8 cellular contexts compared by ENCODE assay signal in genomic region chr16:51762081-51762995, GRCh38.
DNase-seq lines count a peak whose midpoint lies in the region; ATAC-seq and TF ChIP-seq lines count a peak whose summit lies in the region.

No MANE protein-coding gene starts in this region.

- H3K9me3 ChIP-seq in T-helper 17 cell (ENCODE audit: control insufficient read depth, low read length, poor library complexity, severe bottlenecking): no peaks in the 10 kb centered on the region

- no peak overlapping the region for H3K4me3 ChIP-seq in GM12875 (ENCODE audit: low read depth, low read length)

- TF ChIP-seq CTCF in GM12875 (IDR thresholded peaks at IDR 0.05; ENCODE audit: borderline replicate concordance, insufficient read depth, low read depth, low read length): peak; percentile 91

- H3K27ac Mint-ChIP-seq in T-helper 17 cell: no peak overlapping the region

- H3K36me3 Mint-ChIP-seq in T-helper 17 cell (ENCODE audit: low read depth): no peaks in the 10 kb centered on the region

- H3K4me1 Mint-ChIP-seq in T-helper 17 cell: no peaks in the 10 kb centered on the region

- H3K4me3 Mint-ChIP-seq in T-helper 17 cell: no peak overlapping the region

- DNase-seq in A172 (ENCODE audit: low spot score) (peak; percentile 69), NCI-H1092 treated with DMSO at 0.1 percent for 48 hours (lab: John Stamatoyannopoulos, UW) (peak; percentile 84), T-helper 17 cell (peak in 2 of 3 donors; percentile 5 to 16), cerebellum (ENCODE audit: low spot score) (peak; percentile 12), left lobe of liver (ENCODE audit: low spot score) (peak; percentile 82)
- DNase-seq in stimulated activated CD8-positive, alpha-beta memory T cell treated with anti-CD3 and anti-CD28 coated beads, Interleukin-15, amount 100 ng/mL, for 1 hour (ENCODE audit: low read depth): peak; percentile 2

- peaks cover 5% of the 10 kb centered on the region for H3K27me3 Mint-ChIP-seq in T-helper 17 cell

- ATAC-seq in HG02678 (IDR thresholded peaks at IDR 0.05; ENCODE audit: unreplicated experiment) (peak; percentile 95), T-helper 17 cell (no peak), left lobe of liver (peak; percentile 100)

Comparison
In these comparisons a context has a peak if more than half of its experiments do, and no peak if none do; other contexts are left out.
1. DNase-seq: peak in every context shown above with its lines; median percentile 84 in NCI-H1092 treated with DMSO at 0.1 percent for 48 hours; 82 in left lobe of liver; 69 in A172; 12 in cerebellum; 10 in T-helper 17 cell; 2 in stimulated activated CD8-positive, alpha-beta memory T cell treated with anti-CD3 and anti-CD28 coated beads, Interleukin-15, amount 100 ng/mL, for 1 hour.